Comparison of ENCODE assay signal across 14 cellular contexts in genomic region chr16:12267491-12267890, GRCh38.
DNase-seq lines count a peak whose midpoint lies in the region; ATAC-seq and TF ChIP-seq lines count a peak whose summit lies in the region.
"Had no signal": no experiment of that assay in that cellular context is flagged by ENCODE, and none has a peak within 500 bp of the region (broad histone marks: within the 10 kb centered on the region; RNA-seq: fewer than 3 reads in every experiment).

No MANE protein-coding gene starts in this region.

- H3K27ac ChIP-seq in OCI-LY1 (ENCODE audit: low read depth, low read length, poor library complexity, severe bottlenecking) (peak overlapping the region; percentile 94), SJCRH30 (no peak overlapping the region), ovary (no peak overlapping the region), aorta (ENCODE audit: low read depth in 1 of 2, low read length in 2 of 2) (no peak overlapping the region)
- H3K27ac ChIP-seq: A549, C4-2B, GM23248 had no signal

- H3K4me1 ChIP-seq in OCI-LY1 (ENCODE audit: insufficient read depth, low read length, severe bottlenecking) (peaks cover 79% of the 10 kb centered on the region), SJCRH30 (peaks cover 13% of the 10 kb centered on the region), ovary (ENCODE audit: insufficient read depth) (peaks cover 4% of the 10 kb centered on the region), aorta (ENCODE audit: control insufficient read depth in 1 of 2, insufficient read depth in 2 of 2, low read length in 2 of 2) (no peaks in the 10 kb centered on the region)
- H3K4me1 ChIP-seq: BE2C had no signal

- ATAC-seq in GM21423 (IDR thresholded peaks at IDR 0.05; ENCODE audit: unreplicated experiment) (no peak), aorta (ENCODE audit: low FRiP score) (no peak), HG03097 (IDR thresholded peaks at IDR 0.05; ENCODE audit: low FRiP score, unreplicated experiment) (no peak)
- ATAC-seq: A549 had no signal

- H3F3A ChIP-seq in OCI-LY1 (ENCODE audit: insufficient read depth, low read length) = no peaks in the 10 kb centered on the region

- H3K9me2 ChIP-seq in OCI-LY1 (ENCODE audit: low read depth, low read length) = no peaks in the 10 kb centered on the region

- H3K27me3 ChIP-seq in OCI-LY1 (ENCODE audit: insufficient read depth, low read length) = no peaks in the 10 kb centered on the region
- H3K27me3 ChIP-seq in SJCRH30 = no peaks in the 10 kb centered on the region
- H3K27me3 ChIP-seq in ovary = no peaks in the 10 kb centered on the region
- H3K27me3 ChIP-seq in aorta (ENCODE audit: control insufficient read depth in 1 of 2, insufficient read depth in 2 of 2, low read length in 1 of 2) = no peaks in the 10 kb centered on the region
- H3K27me3 ChIP-seq: BE2C had no signal

- no peak overlapping the region for H3K4me3 ChIP-seq in OCI-LY1 (ENCODE audit: low read depth, low read length, poor library complexity, severe bottlenecking)
- no peak overlapping the region for H3K4me3 ChIP-seq in SJCRH30
- no peak overlapping the region for H3K4me3 ChIP-seq in fibroblast of villous mesenchyme (ENCODE audit: low read depth, low read length)
- no peak overlapping the region for H3K4me3 ChIP-seq in ovary
- H3K4me3 ChIP-seq in aorta (ENCODE audit: low read length in 2 of 2) = no peak overlapping the region
- H3K4me3 ChIP-seq: A549, GM23248 had no signal

- WGBS in ovary, 3 donors = 5 to 34% (median 21%) methylated on average over 7 of the region's 7 CpGs
- 87 to 89% methylated on average over 7 of the region's 7 CpGs for WGBS in aorta, 2 donors

- no peak overlapping the region for H2AFZ ChIP-seq in OCI-LY1 (ENCODE audit: low read length)
- H2AFZ ChIP-seq: GM23248 had no signal

- peak; percentile 33 to 35 for DNase-seq in SJCRH30
- peak; percentile 16 for DNase-seq in fibroblast of villous mesenchyme (ENCODE audit: low read depth)
- DNase-seq in ovary = peak in 3 of 5 donors; percentile 51 to 57 (median 51)
- no peak for DNase-seq in stimulated activated CD4-positive, alpha-beta T cell treated with anti-CD3 and anti-CD28 coated beads, Interleukin-1b, Interleukin-23, amount 100 ng/mL, for 48 hours
- no peak for DNase-seq in aorta
- DNase-seq: BE2C; CD4-positive, alpha-beta memory T cell; DND-41; GM23248 had no signal

- H4K20me1 ChIP-seq in OCI-LY1 (ENCODE audit: insufficient read depth, low read length) = no peaks in the 10 kb centered on the region

- H3K4me2 ChIP-seq in OCI-LY1 (ENCODE audit: low read length) = no peak overlapping the region
- H3K4me2 ChIP-seq: A549 had no signal

- H3K36me3 ChIP-seq in OCI-LY1 (ENCODE audit: insufficient read depth, low read length) = peaks cover 4% of the 10 kb centered on the region; the same call in 1 of the 2 replicates
- H3K36me3 ChIP-seq in SJCRH30 = no peaks in the 10 kb centered on the region
- no peaks in the 10 kb centered on the region for H3K36me3 ChIP-seq in ovary
- H3K36me3 ChIP-seq in aorta (ENCODE audit: control insufficient read depth in 1 of 2, insufficient read depth in 2 of 2, low read length in 1 of 2) = no peaks in the 10 kb centered on the region
- H3K36me3 ChIP-seq: BE2C had no signal

- intact Hi-C loops in ovary (cut with DNase I) (no loop called here), aorta (cut with DNase I) (no loop called here)

- TF ChIP-seq EP300 in ovary (IDR thresholded peaks at IDR 0.05) = no peak

- TF ChIP-seq CTCF in OCI-LY1 (IDR thresholded peaks at IDR 0.05; ENCODE audit: low read length) = no peak
- TF ChIP-seq CTCF in fibroblast of villous mesenchyme (IDR thresholded peaks at IDR 0.05; ENCODE audit: insufficient read depth, low read depth, low read length) = no peak
- TF ChIP-seq CTCF in ovary (IDR thresholded peaks at IDR 0.05) = no peak

- no peaks in the 10 kb centered on the region for H3K79me2 ChIP-seq in OCI-LY1 (ENCODE audit: insufficient read depth, low read length)

- no peak for TF ChIP-seq POLR2A in ovary (IDR thresholded peaks at IDR 0.05)

- H3K9me3 ChIP-seq in OCI-LY1 (ENCODE audit: low read length) = no peaks in the 10 kb centered on the region
- H3K9me3 ChIP-seq in SJCRH30 (replicated peaks) = no peaks in the 10 kb centered on the region
- H3K9me3 ChIP-seq in ovary = no peaks in the 10 kb centered on the region
- H3K9me3 ChIP-seq in aorta (ENCODE audit: control insufficient read depth, low read length) = no peaks in the 10 kb centered on the region
- H3K9me3 ChIP-seq: A549, BE2C had no signal

- H3K9ac ChIP-seq in OCI-LY1 (ENCODE audit: low read length) = no peak overlapping the region
- H3K9ac ChIP-seq: GM23248 had no signal

Comparison
In these comparisons a context has a peak if more than half of its experiments do, and no peak if none do; other contexts are left out.
1. DNase-seq: peak in SJCRH30 (2 of 2), fibroblast of villous mesenchyme (single experiment) and ovary (3 of 5); none in stimulated activated CD4-positive, alpha-beta T cell treated with anti-CD3 and anti-CD28 coated beads, Interleukin-1b, Interleukin-23, amount 100 ng/mL, for 48 hours (single experiment) and aorta (0 of 2).